In the genomic region with DNA sequence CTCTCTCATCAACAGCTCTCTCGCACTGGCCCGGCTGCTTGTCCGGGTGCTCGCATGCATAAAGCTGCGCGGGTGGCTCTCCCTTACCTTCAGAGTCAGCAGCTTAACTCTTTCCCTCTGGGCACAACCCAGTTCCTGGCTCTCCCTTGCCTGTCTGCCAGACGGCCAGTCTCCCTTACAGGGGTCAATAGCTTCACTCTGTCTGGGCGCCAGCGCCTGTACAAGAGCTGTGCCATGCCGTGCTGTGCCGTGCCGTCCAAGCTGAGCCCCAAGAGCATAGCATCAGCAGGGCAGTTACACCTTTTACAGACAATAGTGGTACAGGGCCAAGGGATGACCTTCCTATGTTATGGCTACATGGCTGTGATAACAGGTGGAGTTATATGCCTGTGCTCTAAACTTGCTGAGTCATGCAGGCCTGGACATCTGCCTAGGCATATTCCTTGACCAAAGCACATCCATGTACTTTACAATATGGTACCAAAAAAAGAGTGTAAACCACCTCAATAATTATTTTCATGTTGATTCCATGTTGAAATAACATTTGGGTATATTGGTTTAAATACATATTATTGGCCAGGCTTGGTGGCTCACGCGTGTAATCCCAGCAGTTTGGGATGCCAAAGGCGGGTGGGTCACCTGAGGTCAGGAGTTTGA, we compare ENCODE assay signal across 1 cellular context.
TF ChIP-seq lines count a peak whose summit lies in the region.

No MANE protein-coding gene starts in this region.

TF ChIP-seq in GM23338, 12 proteins besides CTCF, POLR2A, EP300 and RAD21 (continued from another document):
- TF ChIP-seq, protein P1, sequence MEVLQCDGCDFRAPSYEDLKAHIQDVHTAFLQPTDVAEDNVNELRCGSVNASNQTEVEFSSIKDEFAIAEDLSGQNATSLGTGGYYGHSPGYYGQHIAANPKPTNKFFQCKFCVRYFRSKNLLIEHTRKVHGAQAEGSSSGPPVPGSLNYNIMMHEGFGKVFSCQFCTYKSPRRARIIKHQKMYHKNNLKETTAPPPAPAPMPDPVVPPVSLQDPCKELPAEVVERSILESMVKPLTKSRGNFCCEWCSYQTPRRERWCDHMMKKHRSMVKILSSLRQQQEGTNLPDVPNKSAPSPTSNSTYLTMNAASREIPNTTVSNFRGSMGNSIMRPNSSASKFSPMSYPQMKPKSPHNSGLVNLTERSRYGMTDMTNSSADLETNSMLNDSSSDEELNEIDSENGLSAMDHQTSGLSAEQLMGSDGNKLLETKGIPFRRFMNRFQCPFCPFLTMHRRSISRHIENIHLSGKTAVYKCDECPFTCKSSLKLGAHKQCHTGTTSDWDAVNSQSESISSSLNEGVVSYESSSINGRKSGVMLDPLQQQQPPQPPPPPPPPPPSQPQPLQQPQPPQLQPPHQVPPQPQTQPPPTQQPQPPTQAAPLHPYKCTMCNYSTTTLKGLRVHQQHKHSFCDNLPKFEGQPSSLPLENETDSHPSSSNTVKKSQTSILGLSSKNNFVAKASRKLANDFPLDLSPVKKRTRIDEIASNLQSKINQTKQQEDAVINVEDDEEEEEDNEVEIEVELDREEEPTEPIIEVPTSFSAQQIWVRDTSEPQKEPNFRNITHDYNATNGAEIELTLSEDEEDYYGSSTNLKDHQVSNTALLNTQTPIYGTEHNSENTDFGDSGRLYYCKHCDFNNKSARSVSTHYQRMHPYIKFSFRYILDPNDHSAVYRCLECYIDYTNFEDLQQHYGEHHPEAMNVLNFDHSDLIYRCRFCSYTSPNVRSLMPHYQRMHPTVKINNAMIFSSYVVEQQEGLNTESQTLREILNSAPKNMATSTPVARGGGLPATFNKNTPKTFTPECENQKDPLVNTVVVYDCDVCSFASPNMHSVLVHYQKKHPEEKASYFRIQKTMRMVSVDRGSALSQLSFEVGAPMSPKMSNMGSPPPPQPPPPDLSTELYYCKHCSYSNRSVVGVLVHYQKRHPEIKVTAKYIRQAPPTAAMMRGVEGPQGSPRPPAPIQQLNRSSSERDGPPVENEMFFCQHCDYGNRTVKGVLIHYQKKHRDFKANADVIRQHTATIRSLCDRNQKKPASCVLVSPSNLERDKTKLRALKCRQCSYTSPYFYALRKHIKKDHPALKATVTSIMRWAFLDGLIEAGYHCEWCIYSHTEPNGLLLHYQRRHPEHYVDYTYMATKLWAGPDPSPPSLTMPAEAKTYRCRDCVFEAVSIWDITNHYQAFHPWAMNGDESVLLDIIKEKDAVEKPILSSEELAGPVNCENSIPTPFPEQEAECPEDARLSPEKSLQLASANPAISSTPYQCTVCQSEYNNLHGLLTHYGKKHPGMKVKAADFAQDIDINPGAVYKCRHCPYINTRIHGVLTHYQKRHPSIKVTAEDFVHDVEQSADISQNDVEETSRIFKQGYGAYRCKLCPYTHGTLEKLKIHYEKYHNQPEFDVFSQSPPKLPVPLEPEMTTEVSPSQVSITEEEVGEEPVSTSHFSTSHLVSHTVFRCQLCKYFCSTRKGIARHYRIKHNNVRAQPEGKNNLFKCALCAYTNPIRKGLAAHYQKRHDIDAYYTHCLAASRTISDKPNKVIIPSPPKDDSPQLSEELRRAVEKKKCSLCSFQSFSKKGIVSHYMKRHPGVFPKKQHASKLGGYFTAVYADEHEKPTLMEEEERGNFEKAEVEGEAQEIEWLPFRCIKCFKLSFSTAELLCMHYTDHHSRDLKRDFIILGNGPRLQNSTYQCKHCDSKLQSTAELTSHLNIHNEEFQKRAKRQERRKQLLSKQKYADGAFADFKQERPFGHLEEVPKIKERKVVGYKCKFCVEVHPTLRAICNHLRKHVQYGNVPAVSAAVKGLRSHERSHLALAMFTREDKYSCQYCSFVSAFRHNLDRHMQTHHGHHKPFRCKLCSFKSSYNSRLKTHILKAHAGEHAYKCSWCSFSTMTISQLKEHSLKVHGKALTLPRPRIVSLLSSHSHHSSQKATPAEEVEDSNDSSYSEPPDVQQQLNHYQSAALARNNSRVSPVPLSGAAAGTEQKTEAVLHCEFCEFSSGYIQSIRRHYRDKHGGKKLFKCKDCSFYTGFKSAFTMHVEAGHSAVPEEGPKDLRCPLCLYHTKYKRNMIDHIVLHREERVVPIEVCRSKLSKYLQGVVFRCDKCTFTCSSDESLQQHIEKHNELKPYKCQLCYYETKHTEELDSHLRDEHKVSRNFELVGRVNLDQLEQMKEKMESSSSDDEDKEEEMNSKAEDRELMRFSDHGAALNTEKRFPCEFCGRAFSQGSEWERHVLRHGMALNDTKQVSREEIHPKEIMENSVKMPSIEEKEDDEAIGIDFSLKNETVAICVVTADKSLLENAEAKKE (CRISPR knock-in tag; IDR thresholded peaks at IDR 0.05) = no peak
- TF ChIP-seq ZNF114 (CRISPR knock-in tag; IDR thresholded peaks at IDR 0.05) = no peak
- no peak for TF ChIP-seq EZH2 (IDR thresholded peaks at IDR 0.05; ENCODE audit: low read depth, unreplicated experiment)
- no peak for TF ChIP-seq NANOG (IDR thresholded peaks at IDR 0.05; ENCODE audit: borderline replicate concordance)
- TF ChIP-seq CREB1 (CRISPR knock-in tag; IDR thresholded peaks at IDR 0.05; ENCODE audit: low read depth) = no peak
- TF ChIP-seq STAT1 (IDR thresholded peaks at IDR 0.05; ENCODE audit: unreplicated experiment) = no peak
- TF ChIP-seq, protein P2, sequence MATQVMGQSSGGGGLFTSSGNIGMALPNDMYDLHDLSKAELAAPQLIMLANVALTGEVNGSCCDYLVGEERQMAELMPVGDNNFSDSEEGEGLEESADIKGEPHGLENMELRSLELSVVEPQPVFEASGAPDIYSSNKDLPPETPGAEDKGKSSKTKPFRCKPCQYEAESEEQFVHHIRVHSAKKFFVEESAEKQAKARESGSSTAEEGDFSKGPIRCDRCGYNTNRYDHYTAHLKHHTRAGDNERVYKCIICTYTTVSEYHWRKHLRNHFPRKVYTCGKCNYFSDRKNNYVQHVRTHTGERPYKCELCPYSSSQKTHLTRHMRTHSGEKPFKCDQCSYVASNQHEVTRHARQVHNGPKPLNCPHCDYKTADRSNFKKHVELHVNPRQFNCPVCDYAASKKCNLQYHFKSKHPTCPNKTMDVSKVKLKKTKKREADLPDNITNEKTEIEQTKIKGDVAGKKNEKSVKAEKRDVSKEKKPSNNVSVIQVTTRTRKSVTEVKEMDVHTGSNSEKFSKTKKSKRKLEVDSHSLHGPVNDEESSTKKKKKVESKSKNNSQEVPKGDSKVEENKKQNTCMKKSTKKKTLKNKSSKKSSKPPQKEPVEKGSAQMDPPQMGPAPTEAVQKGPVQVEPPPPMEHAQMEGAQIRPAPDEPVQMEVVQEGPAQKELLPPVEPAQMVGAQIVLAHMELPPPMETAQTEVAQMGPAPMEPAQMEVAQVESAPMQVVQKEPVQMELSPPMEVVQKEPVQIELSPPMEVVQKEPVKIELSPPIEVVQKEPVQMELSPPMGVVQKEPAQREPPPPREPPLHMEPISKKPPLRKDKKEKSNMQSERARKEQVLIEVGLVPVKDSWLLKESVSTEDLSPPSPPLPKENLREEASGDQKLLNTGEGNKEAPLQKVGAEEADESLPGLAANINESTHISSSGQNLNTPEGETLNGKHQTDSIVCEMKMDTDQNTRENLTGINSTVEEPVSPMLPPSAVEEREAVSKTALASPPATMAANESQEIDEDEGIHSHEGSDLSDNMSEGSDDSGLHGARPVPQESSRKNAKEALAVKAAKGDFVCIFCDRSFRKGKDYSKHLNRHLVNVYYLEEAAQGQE (IDR thresholded peaks at IDR 0.05; ENCODE audit: unreplicated experiment) = no peak
- TF ChIP-seq POLR2AphosphoS5 (IDR thresholded peaks at IDR 0.05; ENCODE audit: low read depth) = no peak
- no peak for TF ChIP-seq ZNF331 (CRISPR knock-in tag; IDR thresholded peaks at IDR 0.05; ENCODE audit: low read depth)
